In genomic region chr3:47954562-47954961, GRCh38 we compare ENCODE assay signal across 23 cellular contexts.
A peak's percentile ranks its signal among the peaks of the same experiment; 100 is the strongest.
DNase-seq lines count a peak whose midpoint lies in the region; ATAC-seq, FAIRE-seq and TF ChIP-seq lines count a peak whose summit lies in the region.
"Had no signal": no experiment of that assay in that cellular context is flagged by ENCODE, and none has a peak within 500 bp of the region (broad histone marks: within the 10 kb centered on the region; RNA-seq: fewer than 3 reads in every experiment).

No MANE protein-coding gene starts in this region.

- CTCF ChIA-PET in endothelial cell of umbilical vein (lab: Charles Lee) = interaction anchor here (0.7 to 1.8 kb wide), 6 partner anchors 10 to 197 kb away, joined by 3 to 8 read pairs (median 3); no protein-coding TSS in a partner anchor

- H3K4me2 ChIP-seq in endothelial cell of umbilical vein (ENCODE audit: insufficient read depth, low read length) = no peak overlapping the region
- H3K4me2 ChIP-seq: GM23338 had no signal

- WGBS in liver = 79% methylated on average over 1 of the region's 1 CpG
- WGBS in gastroesophageal sphincter (ENCODE audit: low coverage in 1 of 2), 2 donors = 75 to 82% methylated on average over 1 of the region's 1 CpG
- 83 to 92% methylated on average over 1 of the region's 1 CpG for WGBS in thyroid gland, 2 donors

- dilution Hi-C loops in endothelial cell of umbilical vein (cut with MboI; ENCODE audit: extremely low pct_ligation_motif_present, low sequenced_read_pairs) = no loop called here

- no peaks in the 10 kb centered on the region for H3K36me3 ChIP-seq in endothelial cell of umbilical vein (ENCODE audit: control insufficient read depth in 2 of 2, extremely low read depth in 1 of 2, insufficient read depth in 2 of 2, low read length in 2 of 2)
- no peaks in the 10 kb centered on the region for H3K36me3 ChIP-seq in liver (ENCODE audit: control insufficient read depth in 4 of 4, insufficient read depth in 3 of 4, low read depth in 1 of 4, low read length in 3 of 4)
- H3K36me3 ChIP-seq in gastroesophageal sphincter = no peaks in the 10 kb centered on the region
- H3K36me3 ChIP-seq in thyroid gland = no peaks in the 10 kb centered on the region
- H3K36me3 ChIP-seq: BE2C, neutrophil, Peyer's patch, transverse colon had no signal

- H3K4me3 ChIP-seq in endothelial cell of umbilical vein (replicated peaks in 1 of 3; ENCODE audit: insufficient read depth in 1 of 3, low read depth in 1 of 3, low read length in 3 of 3) (no peak overlapping the region), liver (ENCODE audit: low read depth in 1 of 3, low read length in 3 of 3) (no peak overlapping the region), gastroesophageal sphincter (no peak overlapping the region), thyroid gland (replicated peaks in 1 of 3) (no peak overlapping the region)
- H3K4me3 ChIP-seq: GM12878, GM23338, lung, Peyer's patch, transverse colon had no signal

- intact Hi-C loops in endothelial cell of umbilical vein (cut with micrococcal nuclease) = no loop called here
- intact Hi-C loops in thyroid gland (cut with DNase I) = no loop called here

- TF ChIP-seq CTCF in 22Rv1 (IDR thresholded peaks at IDR 0.05) (no peak), endothelial cell of umbilical vein (IDR thresholded peaks at IDR 0.05; ENCODE audit: extremely low read depth in 1 of 2, insufficient read depth in 1 of 2, low read depth in 1 of 2, low read length in 2 of 2) (no peak), liver (IDR thresholded peaks at IDR 0.05; ENCODE audit: low read depth, low read length, missing input control) (no peak), gastroesophageal sphincter (IDR thresholded peaks at IDR 0.05) (no peak), thyroid gland (IDR thresholded peaks at IDR 0.05) (no peak)

- no peak overlapping the region for H3K9ac ChIP-seq in endothelial cell of umbilical vein (replicated peaks; ENCODE audit: extremely low read depth, insufficient read depth, low read length)
- no peak overlapping the region for H3K9ac ChIP-seq in liver (ENCODE audit: low read depth in 1 of 2, low read length in 2 of 2)

- no peak for TF ChIP-seq EP300 in gastroesophageal sphincter (IDR thresholded peaks at IDR 0.05)

- ATAC-seq in GM19324 (IDR thresholded peaks at IDR 0.05; ENCODE audit: low FRiP score, unreplicated experiment) (no peak), gastroesophageal sphincter (no peak)
- ATAC-seq: GM12878; GM23338; stimulated activated naive CD8-positive, alpha-beta T cell treated with anti-CD3 and anti-CD28 coated beads, Interleukin-15, Interleukin-2, amounts not matched to agents 100 U/mL and 50 U/mL, for 24 hours had no signal

- H3K27ac ChIP-seq in 22Rv1 = peak overlapping the region; percentile 30; the same call in 1 of the 2 replicates
- no peak overlapping the region for H3K27ac ChIP-seq in endothelial cell of umbilical vein (ENCODE audit: insufficient read depth, low read depth, low read length)
- H3K27ac ChIP-seq in liver (ENCODE audit: low read depth in 1 of 2, low read length in 2 of 2) = no peak overlapping the region
- no peak overlapping the region for H3K27ac ChIP-seq in gastroesophageal sphincter
- H3K27ac ChIP-seq in thyroid gland = no peak overlapping the region
- H3K27ac ChIP-seq: neutrophil, Peyer's patch, transverse colon had no signal

- no peaks in the 10 kb centered on the region for H4K20me1 ChIP-seq in endothelial cell of umbilical vein (replicated peaks; ENCODE audit: control insufficient read depth, extremely low read depth, insufficient read depth, low read length)

- TF ChIP-seq POLR2A in endothelial cell of umbilical vein (IDR thresholded peaks at IDR 0.05; ENCODE audit: low read depth, low read length) (no peak), gastroesophageal sphincter (IDR thresholded peaks at IDR 0.05) (no peak), thyroid gland (IDR thresholded peaks at IDR 0.05) (no peak)

- no peak overlapping the region for H2AFZ ChIP-seq in endothelial cell of umbilical vein (ENCODE audit: low read depth, low read length)
- H2AFZ ChIP-seq: GM23338 had no signal

- DNase-seq in OCI-M1 (lab: John Stamatoyannopoulos, UW) (peak; percentile 21), endothelial cell of umbilical vein (ENCODE audit: low read depth, low spot score) (peak; percentile 57), thyroid gland (no peak)
- DNase-seq in stimulated activated CD4-positive, alpha-beta T cell treated with anti-CD3 and anti-CD28 coated beads, Interleukin-15, amount 100 ng/mL, for 24 hours = no peak
- DNase-seq: activated CD4-positive, alpha-beta memory T cell treated with anti-CD3 and anti-CD28 coated beads, Interleukin-2, amount 10 ng/mL, durations not matched to agents 7 days and 5 days; activated effector memory CD4-positive, alpha-beta T cell treated with anti-CD3 and anti-CD28 coated beads, Interleukin-2, amount 50 U/mL, for 16 hours; BE2C; DND-41; hippocampal formation; NCI-H1092; NCI-H1930; Peyer's patch; stimulated activated CD4-positive, alpha-beta T cell treated with anti-CD3 and anti-CD28 coated beads, Interleukin-4, amount 100 ng/mL, for 4 hours; stimulated activated naive CD8-positive, alpha-beta T cell treated with anti-CD3 and anti-CD28 coated beads, Interleukin-15, Interleukin-2, amounts not matched to agents 100 U/mL and 50 U/mL, for 24 hours; transverse colon had no signal

- POLR2A ChIA-PET in endothelial cell of umbilical vein (lab: Charles Lee) = no interaction called here

- H3K9me3 ChIP-seq in endothelial cell of umbilical vein (replicated peaks; ENCODE audit: control insufficient read depth, insufficient read depth, low read length) (no peaks in the 10 kb centered on the region), liver (ENCODE audit: control insufficient read depth in 4 of 4, low read length in 3 of 4) (no peaks in the 10 kb centered on the region), gastroesophageal sphincter (no peaks in the 10 kb centered on the region), thyroid gland (no peaks in the 10 kb centered on the region)
- H3K9me3 ChIP-seq: BE2C, neutrophil, Peyer's patch, transverse colon had no signal

- no TSS peak for BruUV-seq in endothelial cell of umbilical vein (replicated peaks; lab: Mats Ljungman, UMichigan)

- H3K4me1 ChIP-seq in endothelial cell of umbilical vein (ENCODE audit: control insufficient read depth, extremely low read depth, insufficient read depth, low read length) (no peaks in the 10 kb centered on the region), liver (ENCODE audit: control insufficient read depth in 4 of 4, insufficient read depth in 4 of 4, low read length in 3 of 4) (peaks cover 2 to 13% (median 5%) of the 10 kb centered on the region in 4 donors), gastroesophageal sphincter (no peaks in the 10 kb centered on the region), thyroid gland (peaks cover 0 to 11% of the 10 kb centered on the region in 2 donors)
- H3K4me1 ChIP-seq: BE2C, Peyer's patch, transverse colon had no signal

- H3K79me2 ChIP-seq in endothelial cell of umbilical vein (ENCODE audit: control insufficient read depth, insufficient read depth, low read length) = peaks cover 37% of the 10 kb centered on the region

- TF ChIP-seq RAD21 in liver (IDR thresholded peaks at IDR 0.05) = peak in 1 of 2 donors; percentile 8

- H3K27me3 ChIP-seq in endothelial cell of umbilical vein (ENCODE audit: control insufficient read depth in 2 of 2, insufficient read depth in 2 of 2, low read length in 2 of 2) = no peaks in the 10 kb centered on the region
- no peaks in the 10 kb centered on the region for H3K27me3 ChIP-seq in liver (ENCODE audit: control insufficient read depth in 4 of 4, insufficient read depth in 4 of 4, low read length in 3 of 4)
- H3K27me3 ChIP-seq in gastroesophageal sphincter = no peaks in the 10 kb centered on the region
- no peaks in the 10 kb centered on the region for H3K27me3 ChIP-seq in thyroid gland
- H3K27me3 ChIP-seq: BE2C, neutrophil, Peyer's patch, transverse colon had no signal

- FAIRE-seq in endothelial cell of umbilical vein (lab: Jason Lieb, UNC) = no peak
- FAIRE-seq: GM12878 had no signal

- H3K9me1 ChIP-seq in endothelial cell of umbilical vein (replicated peaks; ENCODE audit: control insufficient read depth, extremely low read depth, insufficient read depth, low read length) = no peaks in the 10 kb centered on the region

TF ChIP-seq in endothelial cell of umbilical vein, 7 proteins besides CTCF, POLR2A, EP300 and RAD21:
- TF ChIP-seq POLR2AphosphoS5 (IDR thresholded peaks at IDR 0.05; ENCODE audit: insufficient read depth, low read depth, low read length) (no peak), GATA2 (IDR thresholded peaks at IDR 0.05; ENCODE audit: insufficient read depth, insufficient read length, low read depth, low read length) (no peak)
TF ChIP-seq in endothelial cell of umbilical vein: peak in this region for 0.

TF ChIP-seq in liver, 16 proteins besides CTCF, POLR2A, EP300 and RAD21:
- TF ChIP-seq GABPA (IDR thresholded peaks at IDR 0.05 in 1 of 2, conservative IDR thresholded peaks at IDR 0.05 in 1 of 2) (no peak), SP1 (IDR thresholded peaks at IDR 0.05) (no peak), TAF1 (conservative IDR thresholded peaks at IDR 0.05) (no peak), JUND (IDR thresholded peaks at IDR 0.05) (no peak), FOXA2 (IDR thresholded peaks at IDR 0.05) (no peak), NR2F2 (IDR thresholded peaks at IDR 0.05) (no peak), RXRA (IDR thresholded peaks at IDR 0.05) (peak in 1 of 2 donors; percentile 17), HNF4A (conservative IDR thresholded peaks at IDR 0.05) (peak; percentile 36 to 39)

Comparison
In these comparisons a context has a peak if more than half of its experiments do, and no peak if none do; other contexts are left out.
1. DNase-seq: peak in OCI-M1 (single experiment) and endothelial cell of umbilical vein (single experiment); none in stimulated activated CD4-positive, alpha-beta T cell treated with anti-CD3 and anti-CD28 coated beads, Interleukin-15, amount 100 ng/mL, for 24 hours (single experiment) and thyroid gland (0 of 2).